10 cellular contexts compared by ENCODE assay signal in the genomic region with DNA sequence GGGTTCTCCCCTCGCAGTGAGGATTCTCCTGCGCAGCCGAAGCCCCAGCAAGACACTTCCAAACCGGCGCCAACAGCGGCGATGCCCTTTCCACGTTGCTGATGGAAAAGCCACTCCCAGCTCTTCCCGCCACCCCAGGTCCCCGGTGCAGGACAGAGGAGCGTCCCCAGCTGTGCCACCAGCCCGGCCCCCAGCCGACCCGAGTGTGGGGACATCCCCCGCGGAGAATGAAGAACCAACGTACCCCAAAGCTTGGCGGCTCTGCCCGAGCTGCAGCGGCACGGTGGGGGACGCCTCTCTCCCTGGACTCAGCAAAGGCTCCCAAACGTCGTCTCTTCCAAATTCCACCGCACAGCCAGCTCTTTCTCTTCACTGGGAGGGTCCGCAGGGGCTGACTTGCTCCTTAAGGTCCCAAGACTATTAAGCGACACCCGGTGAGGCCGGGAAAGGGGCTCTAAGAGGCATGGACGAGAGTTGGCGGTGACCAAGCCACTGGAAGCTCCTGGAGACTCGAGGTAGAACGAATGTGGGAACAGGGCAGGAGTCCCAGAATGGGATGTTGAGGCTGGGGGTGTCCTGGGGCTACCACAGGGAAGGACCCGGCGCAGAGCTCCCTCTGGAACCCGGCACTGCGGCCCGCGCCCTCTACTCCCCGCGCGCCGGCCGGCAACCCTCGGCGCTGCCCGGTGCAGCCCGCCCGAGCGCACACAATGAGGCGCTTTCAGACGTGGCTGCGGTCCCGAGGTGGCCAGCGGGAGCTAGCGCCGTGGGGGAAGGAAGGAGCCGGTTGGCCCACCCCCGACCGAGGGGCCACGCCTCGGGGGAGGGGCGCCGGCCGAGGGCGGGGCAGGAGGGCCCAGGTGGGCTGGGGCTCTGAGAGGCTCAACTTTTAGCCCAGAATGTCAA. TPM values are rescaled to one million over a fixed set of nuclear protein-coding genes. Genes with fewer than 3 reads are reported as not detected.
DNase-seq lines count a peak whose midpoint lies in the region; ATAC-seq and TF ChIP-seq lines count a peak whose summit lies in the region.
"Had no signal": no experiment of that assay in that cellular context is flagged by ENCODE, and none has a peak within 500 bp of the region (broad histone marks: within the 10 kb centered on the region; RNA-seq: fewer than 3 reads in every experiment).

Gene CHST6, minus strand, starts transcription at position 746 of the 906 bp plus-strand sequence. CDS start 15,613 bp downstream, outside the sequence.

- no peaks in the 10 kb centered on the region for H3K9me3 ChIP-seq in endodermal cell (ENCODE audit: control insufficient read depth, low read length)
- H3K9me3 ChIP-seq in upper lobe of left lung, result no peaks in the 10 kb centered on the region

- no peaks in the 10 kb centered on the region for H3K36me3 Mint-ChIP-seq in endodermal cell (ENCODE audit: low read depth)

- H3K9me3 Mint-ChIP-seq in endodermal cell, result no peaks in the 10 kb centered on the region

- H3K4me1 Mint-ChIP-seq in endodermal cell, result peaks cover 5% of the 10 kb centered on the region

- H3K9ac ChIP-seq in endodermal cell (ENCODE audit: extremely low read depth, low read length, poor library complexity, severe bottlenecking), result peak within 1 kb of the TSS; percentile 49

- H3K36me3 ChIP-seq in endodermal cell (ENCODE audit: control insufficient read depth, insufficient read depth, low read length), result no peaks in the 10 kb centered on the region
- H3K36me3 ChIP-seq in upper lobe of left lung, result no peaks in the 10 kb centered on the region

- DNase-seq in NCI-H1092 treated with DMSO at 0.1 percent for 48 hours (lab: John Stamatoyannopoulos, UW) (peak; percentile 2), NCI-H1092 (lab: John Stamatoyannopoulos, UW) (no peak), HFF-Myc (ENCODE audit: extremely low read depth, low read depth) (no peak), SW480 (ENCODE audit: low spot score) (peak; percentile 39), endodermal cell (peak; percentile 93), middle frontal gyrus (ENCODE audit: extremely low spot score, low spot score) (peak; percentile 27), upper lobe of left lung (peak in 1 of 2 donors; percentile 87), NCI-H2029 treated with DMSO at 0.1 percent for 48 hours (lab: John Stamatoyannopoulos, UW) (no peak)

- H3K27ac ChIP-seq in endodermal cell (ENCODE audit: low read depth, low read length), result no peak within 1 kb of the TSS
- H3K27ac ChIP-seq in upper lobe of left lung, result no peak within 1 kb of the TSS
- H3K27ac ChIP-seq: C4-2B had no signal

- H3K4me1 ChIP-seq in endodermal cell (ENCODE audit: control insufficient read depth, insufficient read depth, low read length) (no peaks in the 10 kb centered on the region), upper lobe of left lung (peaks cover 11 to 14% (median 13%) of the 10 kb centered on the region in 4 donors)

- TF ChIP-seq CTCF in HFF-Myc (IDR thresholded peaks at IDR 0.05; ENCODE audit: low read depth, low read length, missing control alignments) (no peak), endodermal cell (conservative IDR thresholded peaks at IDR 0.05) (no peak), upper lobe of left lung (IDR thresholded peaks at IDR 0.05) (no peak)

- peak in 1 of 4 donors; percentile 21 for TF ChIP-seq POLR2A in upper lobe of left lung (IDR thresholded peaks at IDR 0.05)

- H3K27me3 Mint-ChIP-seq in endodermal cell (ENCODE audit: insufficient read depth), result peaks cover 18% of the 10 kb centered on the region

- H3K4me3 ChIP-seq in HFF-Myc (replicated peaks; ENCODE audit: low read depth, low read length) (peak within 1 kb of the TSS; percentile 46), endodermal cell (ENCODE audit: low read length) (peak within 1 kb of the TSS; percentile 86), upper lobe of left lung (peak within 1 kb of the TSS in 3 of 4 donors; percentile 23 to 43 (median 32))

- H3K27me3 ChIP-seq in endodermal cell (ENCODE audit: control insufficient read depth, insufficient read depth, low read length, poor library complexity, severe bottlenecking), result peaks cover 13% of the 10 kb centered on the region
- peaks cover 0 to 7% (median 0%) of the 10 kb centered on the region in 4 donors for H3K27me3 ChIP-seq in upper lobe of left lung

- peak in 1 of 2 donors; percentile 83 for ATAC-seq in upper lobe of left lung (ENCODE audit: low FRiP score in 2 of 2)

- 3 to 6% methylated on average over 29 to 66 of the region's 66 CpGs for WGBS in endodermal cell (ENCODE audit: insufficient coverage in 1 of 2, insufficient read length in 1 of 2), 2 experiments
- 6% methylated on average over 21 to 54 of the region's 66 CpGs for WGBS in upper lobe of left lung, 2 donors

- peak within 1 kb of the TSS; percentile 68 for H3K27ac Mint-ChIP-seq in endodermal cell

- H3K4me3 Mint-ChIP-seq in endodermal cell, result peak within 1 kb of the TSS; percentile 80

- TF ChIP-seq EP300 in upper lobe of left lung (IDR thresholded peaks at IDR 0.05), result no peak

RNA-seq across cellular contexts. Expression of gene CHST6, which starts in this region (rescaled TPM):
- total RNA-seq in endodermal cell, result 10 to 100 TPM; 13.5 to 15.9 TPM
- 6.5 TPM for polyA plus RNA-seq in endodermal cell (2013, experiment 1 of 2)
- 6.6 TPM for polyA plus RNA-seq in endodermal cell (2013, experiment 2 of 2)
- total RNA-seq in upper lobe of left lung, result 10 to 100 TPM in 1 of 6 donors, 1 to 10 TPM in 4, under 1 TPM in 1; 0.11 to 11.6 (median 2.2) TPM
- total RNA-seq: subcutaneous adipose tissue had no signal

Comparison
In these comparisons a context has a peak if more than half of its experiments do, and no peak if none do; other contexts are left out.
1. DNase-seq: peak in NCI-H1092 treated with DMSO at 0.1 percent for 48 hours (single experiment), SW480 (single experiment), endodermal cell (single experiment) and middle frontal gyrus (single experiment); none in NCI-H1092 (single experiment), HFF-Myc (single experiment) and NCI-H2029 treated with DMSO at 0.1 percent for 48 hours (single experiment).
2. H3K4me3 ChIP-seq: peak in every context shown above with its lines; median percentile 86 in endodermal cell; 46 in HFF-Myc; 32 in upper lobe of left lung.